Comparison of ENCODE assay signal across 10 cellular contexts in the genomic region with DNA sequence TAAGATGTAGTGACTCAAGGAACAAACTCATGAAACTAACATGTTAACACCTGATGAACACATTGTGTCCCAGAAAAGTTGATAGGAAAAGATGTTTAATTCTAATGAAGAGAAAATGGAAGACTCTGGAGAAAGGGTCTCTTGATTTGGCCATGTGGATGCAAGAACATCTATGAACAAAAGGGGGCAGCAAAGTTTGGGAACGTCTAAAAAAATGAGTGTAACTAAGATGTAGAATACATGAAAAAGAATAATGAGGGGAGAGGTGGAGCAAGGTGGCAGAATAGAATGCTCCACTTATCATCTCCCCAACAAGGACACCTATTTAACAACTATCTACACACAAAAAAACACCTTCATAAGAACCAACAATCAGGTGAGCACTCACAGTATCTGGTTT.
DNase-seq lines count a peak whose midpoint lies in the region; TF ChIP-seq lines count a peak whose summit lies in the region.
"Had no signal": no experiment of that assay in that cellular context is flagged by ENCODE, and none has a peak within 500 bp of the region (broad histone marks: within the 10 kb centered on the region; RNA-seq: fewer than 3 reads in every experiment).

No MANE protein-coding gene starts in this region.

- no peak overlapping the region for H3K4me3 ChIP-seq in retinal pigment epithelial cell (ENCODE audit: low read length)
- H3K4me3 ChIP-seq: K562 had no signal

- TF ChIP-seq CTCF in endothelial cell (IDR thresholded peaks at IDR 0.05; ENCODE audit: unreplicated experiment) (peak; percentile 41), retinal pigment epithelial cell (conservative IDR thresholded peaks at IDR 0.05; ENCODE audit: low read depth, low read length) (peak; percentile 61)

- H3K36me3 Mint-ChIP-seq in endothelial cell (ENCODE audit: low read depth, unreplicated experiment) = no peaks in the 10 kb centered on the region

- H3K4me1 Mint-ChIP-seq in endothelial cell (ENCODE audit: unreplicated experiment) = peaks cover 18% of the 10 kb centered on the region
- H3K4me1 Mint-ChIP-seq: activated CD4-positive, alpha-beta T cell treated with anti-CD3 and anti-CD28 coated beads, Interleukin-2, amount 10 ng/mL, durations not matched to agents 7 days and 5 days had no signal

- DNase-seq in NCI-H748 (lab: John Stamatoyannopoulos, UW; ENCODE audit: unreplicated experiment) = peak; percentile 8
- DNase-seq in NCI-H748 treated with DMSO at 0.1 percent for 48 hours (lab: John Stamatoyannopoulos, UW) = no peak
- DNase-seq in NCI-H69 (lab: John Stamatoyannopoulos, UW) = peak; percentile 6
- DNase-seq in endothelial cell (ENCODE audit: low spot score) = no peak
- no peak for DNase-seq in retinal pigment epithelial cell (ENCODE audit: low read depth)
- no peak for DNase-seq in hypothalamus (lab: John Stamatoyannopoulos, UW)
- no peak for DNase-seq in dedifferentiated amniotic fluid mesenchymal stem cell (ENCODE audit: extremely low spot score)
- no peak for DNase-seq in NCI-H2081 (lab: John Stamatoyannopoulos, UW)
- DNase-seq: activated CD4-positive, alpha-beta T cell treated with anti-CD3 and anti-CD28 coated beads, Interleukin-2, amount 10 ng/mL, durations not matched to agents 7 days and 5 days had no signal

- peaks cover 6% of the 10 kb centered on the region for H3K27me3 Mint-ChIP-seq in endothelial cell (ENCODE audit: unreplicated experiment)
- H3K27me3 Mint-ChIP-seq: activated CD4-positive, alpha-beta T cell treated with anti-CD3 and anti-CD28 coated beads, Interleukin-2, amount 10 ng/mL, durations not matched to agents 7 days and 5 days had no signal

- H3K9me3 Mint-ChIP-seq in endothelial cell (ENCODE audit: unreplicated experiment) = no peaks in the 10 kb centered on the region

- H3K27ac Mint-ChIP-seq in endothelial cell (ENCODE audit: unreplicated experiment) = no peak overlapping the region
- H3K27ac Mint-ChIP-seq: activated CD4-positive, alpha-beta T cell treated with anti-CD3 and anti-CD28 coated beads, Interleukin-2, amount 10 ng/mL, durations not matched to agents 7 days and 5 days had no signal

- H3K4me3 Mint-ChIP-seq in endothelial cell (ENCODE audit: unreplicated experiment) = no peak overlapping the region
- H3K4me3 Mint-ChIP-seq: activated CD4-positive, alpha-beta T cell treated with anti-CD3 and anti-CD28 coated beads, Interleukin-2, amount 10 ng/mL, durations not matched to agents 7 days and 5 days had no signal

Comparison
In these comparisons a context has a peak if more than half of its experiments do, and no peak if none do; other contexts are left out.
1. DNase-seq: peak in NCI-H748 (single experiment) and NCI-H69 (single experiment); none in NCI-H748 treated with DMSO at 0.1 percent for 48 hours (single experiment), endothelial cell (single experiment), retinal pigment epithelial cell (single experiment), hypothalamus (0 of 51), dedifferentiated amniotic fluid mesenchymal stem cell (single experiment) and NCI-H2081 (0 of 2).